In genomic region chr17:28763804-28764266, GRCh38 we compare ENCODE assay signal across 9 cellular contexts. TPM values are rescaled to one million over a fixed set of nuclear protein-coding genes. Genes with fewer than 3 reads are reported as not detected.
DNase-seq lines count a peak whose midpoint lies in the region; ATAC-seq and TF ChIP-seq lines count a peak whose summit lies in the region.
"Had no signal": no experiment of that assay in that cellular context is flagged by ENCODE, and none has a peak within 500 bp of the region (broad histone marks: within the 10 kb centered on the region; RNA-seq: fewer than 3 reads in every experiment).

No MANE protein-coding gene starts in this region.

- H3K9me3 ChIP-seq in cardiac muscle cell (ENCODE audit: low read depth): no peaks in the 10 kb centered on the region
- H3K9me3 ChIP-seq in gastrocnemius medialis: no peaks in the 10 kb centered on the region

- POLR2A ChIA-PET in activated naive CD8-positive, alpha-beta T cell treated with anti-CD3 and anti-CD28 coated beads, Interleukin-2, amount 10 ng/mL, durations not matched to agents 7 days and 5 days (lab: Charles Lee): interaction anchor here (0.8 to 2.8 kb wide), 6 partner anchors 37 to 140 kb away, joined by 3 to 13 read pairs (median 4); partner anchors contain the start of genes FAM222B and TLCD1

- H3K9me3 Mint-ChIP-seq in activated naive CD8-positive, alpha-beta T cell treated with anti-CD3 and anti-CD28 coated beads, Interleukin-2, amount 10 ng/mL, durations not matched to agents 7 days and 5 days: no peaks in the 10 kb centered on the region

- ATAC-seq in Right ventricle myocardium inferior (no peak), left cardiac atrium (peak in 1 of 2 donors; percentile 37), gastrocnemius medialis (peak; percentile 53 to 67), HG02840 (IDR thresholded peaks at IDR 0.05; ENCODE audit: low FRiP score, unreplicated experiment) (no peak)
- ATAC-seq in activated naive CD8-positive, alpha-beta T cell treated with anti-CD3 and anti-CD28 coated beads, Interleukin-2, amount 10 ng/mL, durations not matched to agents 7 days and 5 days (ENCODE audit: low read depth): peak; percentile 67

- peaks cover 9% of the 10 kb centered on the region for H3K4me1 Mint-ChIP-seq in activated naive CD8-positive, alpha-beta T cell treated with anti-CD3 and anti-CD28 coated beads, Interleukin-2, amount 10 ng/mL, durations not matched to agents 7 days and 5 days

- TF ChIP-seq CTCF in cardiac muscle cell (IDR thresholded peaks at IDR 0.05; ENCODE audit: low read depth, low read length): peak; percentile 86
- peak; percentile 83 to 93 (median 87) for TF ChIP-seq CTCF in gastrocnemius medialis (IDR thresholded peaks at IDR 0.05 in 4 of 5, conservative IDR thresholded peaks at IDR 0.05 in 1 of 5)

- H3K27me3 ChIP-seq in cardiac muscle cell (no peaks in the 10 kb centered on the region), gastrocnemius medialis (no peaks in the 10 kb centered on the region)

- H3K27me3 Mint-ChIP-seq in activated naive CD8-positive, alpha-beta T cell treated with anti-CD3 and anti-CD28 coated beads, Interleukin-2, amount 10 ng/mL, durations not matched to agents 7 days and 5 days: no peaks in the 10 kb centered on the region

- intact Hi-C loops in Right ventricle myocardium inferior (cut with DNase I): loop anchor here (10.0 kb wide), 1 partner anchor 81 kb away; the partner anchor contains the start of gene FAM222B
- intact Hi-C loops in left cardiac atrium (cut with DNase I): loop anchor here (5.0 to 10.0 kb wide), 2 partner anchors 141 to 153 kb away; partner anchors contain the start of gene DHRS13 (in 1 of the 2)
- intact Hi-C loops in gastrocnemius medialis (cut with DNase I; ENCODE audit: low total_unique reads): loop anchor here (1.0 to 5.0 kb wide), 5 partner anchors 37 to 153 kb away; partner anchors contain the start of genes DHRS13, NEK8 and TLCD1

- H3K4me1 ChIP-seq in cardiac muscle cell (ENCODE audit: low read depth): no peaks in the 10 kb centered on the region
- peaks cover 4 to 12% of the 10 kb centered on the region in 2 donors for H3K4me1 ChIP-seq in gastrocnemius medialis

- no peak overlapping the region for H3K4me3 Mint-ChIP-seq in activated naive CD8-positive, alpha-beta T cell treated with anti-CD3 and anti-CD28 coated beads, Interleukin-2, amount 10 ng/mL, durations not matched to agents 7 days and 5 days

- H3K27ac Mint-ChIP-seq in activated naive CD8-positive, alpha-beta T cell treated with anti-CD3 and anti-CD28 coated beads, Interleukin-2, amount 10 ng/mL, durations not matched to agents 7 days and 5 days: peak overlapping the region; percentile 66

- TF ChIP-seq POLR2A in gastrocnemius medialis (IDR thresholded peaks at IDR 0.05): no peak

- H3K36me3 Mint-ChIP-seq in activated naive CD8-positive, alpha-beta T cell treated with anti-CD3 and anti-CD28 coated beads, Interleukin-2, amount 10 ng/mL, durations not matched to agents 7 days and 5 days: peaks cover 2% of the 10 kb centered on the region

- H3K4me3 ChIP-seq in cardiac muscle cell: no peak overlapping the region
- H3K4me3 ChIP-seq in gastrocnemius medialis: no peak overlapping the region
- H3K4me3 ChIP-seq: skin epidermis had no signal

- DNase-seq in cardiac muscle cell (ENCODE audit: low read depth in 1 of 2, low spot score in 1 of 2): peak; percentile 75 to 83
- no peak for DNase-seq in Right ventricle myocardium inferior (ENCODE audit: missing footprints)
- DNase-seq in NCI-H1092 treated with DMSO at 0.1 percent for 48 hours (lab: John Stamatoyannopoulos, UW): peak; percentile 51
- peak; percentile 69 for DNase-seq in T follicular helper cell (ENCODE audit: low read depth)
- DNase-seq in activated naive CD8-positive, alpha-beta T cell treated with anti-CD3 and anti-CD28 coated beads, Interleukin-2, amount 10 ng/mL, durations not matched to agents 7 days and 5 days: no peak
- DNase-seq in left cardiac atrium: peak; percentile 78
- DNase-seq in gastrocnemius medialis: peak; percentile 55 to 72

- in situ Hi-C loops in gastrocnemius medialis (cut with MboI; ENCODE audit: low sequenced_read_pairs in 4 of 4): loop anchor here (5.0 to 25.0 kb wide), 6 partner anchors 61 to 151 kb away; partner anchors contain the start of genes ERAL1 (in 4 of the 4) and FLOT2 (in 1 of the 4)

- H3K36me3 ChIP-seq in cardiac muscle cell: peaks cover 18% of the 10 kb centered on the region
- H3K36me3 ChIP-seq in gastrocnemius medialis: peaks cover 0 to 37% of the 10 kb centered on the region in 2 donors

- H3K27ac ChIP-seq in cardiac muscle cell: no peak overlapping the region
- peak overlapping the region in 3 of 4 donors; percentile 29 to 55 (median 40) for H3K27ac ChIP-seq in gastrocnemius medialis
- H3K27ac ChIP-seq: skin epidermis had no signal

RNA-seq across cellular contexts. Expression of gene TRAF4, which starts 20.0 kb away (rescaled TPM):
- 53.8 and 57.8 TPM in 2 replicates for total RNA-seq in cardiac muscle cell
- 27.2 and 34.1 TPM in 2 replicates for polyA plus RNA-seq in cardiac muscle cell
- total RNA-seq in Right ventricle myocardium inferior: 3.8 TPM
- 10 to 100 TPM; 48.1 to 55.3 TPM for total RNA-seq in activated naive CD8-positive, alpha-beta T cell treated with anti-CD3 and anti-CD28 coated beads, Interleukin-2, amount 10 ng/mL, durations not matched to agents 7 days and 5 days
- 1 to 10 TPM; 6.6 to 9.8 TPM for total RNA-seq in left cardiac atrium
- 1 to 10 TPM; 2.0 to 6.4 (median 3.8) TPM for total RNA-seq in gastrocnemius medialis

RNA-seq across cellular contexts. Expression of gene NEK8, which starts 35.2 kb away (rescaled TPM):
- total RNA-seq in cardiac muscle cell (5.0 and 7.7 TPM in 2 replicates), Right ventricle myocardium inferior (0.60 TPM), left cardiac atrium (1 to 10 TPM in 1 of 2 donors, under 1 TPM in 1; 0.85 to 1.3 TPM), gastrocnemius medialis (1 to 10 TPM; 1.3 to 8.1 (median 1.9) TPM)
- polyA plus RNA-seq in cardiac muscle cell: 9.0 and 13.6 TPM in 2 replicates
- 1 to 10 TPM; 7.1 to 8.9 TPM for total RNA-seq in activated naive CD8-positive, alpha-beta T cell treated with anti-CD3 and anti-CD28 coated beads, Interleukin-2, amount 10 ng/mL, durations not matched to agents 7 days and 5 days

RNA-seq across cellular contexts. Expression of gene TLCD1, which starts 37.8 kb away (rescaled TPM):
- 3.0 and 7.8 TPM in 2 replicates for total RNA-seq in cardiac muscle cell
- 7.2 and 15.4 TPM in 2 replicates for polyA plus RNA-seq in cardiac muscle cell
- total RNA-seq in Right ventricle myocardium inferior: 2.4 TPM
- 1 to 10 TPM; 1.6 to 2.2 TPM for total RNA-seq in activated naive CD8-positive, alpha-beta T cell treated with anti-CD3 and anti-CD28 coated beads, Interleukin-2, amount 10 ng/mL, durations not matched to agents 7 days and 5 days
- total RNA-seq in left cardiac atrium: 1 to 10 TPM; 3.5 to 3.7 TPM
- total RNA-seq in gastrocnemius medialis: under 1 TPM in 3 of 4 donors, not detected in 1; 0.46 to 0.82 (median 0.75) TPM

RNA-seq across cellular contexts. Expression of gene RPL23A, which starts 44.0 kb away (rescaled TPM):
- 332 and 489 TPM in 2 replicates for total RNA-seq in cardiac muscle cell
- polyA plus RNA-seq in cardiac muscle cell: 944 and 1,028 TPM in 2 replicates
- total RNA-seq in Right ventricle myocardium inferior: 945 TPM
- 1,000 to 10,000 TPM; 2,286 to 2,290 TPM for total RNA-seq in activated naive CD8-positive, alpha-beta T cell treated with anti-CD3 and anti-CD28 coated beads, Interleukin-2, amount 10 ng/mL, durations not matched to agents 7 days and 5 days
- 100 to 1,000 TPM; 894 to 914 TPM for total RNA-seq in left cardiac atrium
- 100 to 1,000 TPM; 434 to 647 (median 533) TPM for total RNA-seq in gastrocnemius medialis

RNA-seq across cellular contexts. Expression of gene RAB34, which starts 46.2 kb away (rescaled TPM):
- total RNA-seq in cardiac muscle cell: 256 and 276 TPM in 2 replicates
- 177 and 186 TPM in 2 replicates for polyA plus RNA-seq in cardiac muscle cell
- total RNA-seq in Right ventricle myocardium inferior: 16.2 TPM
- total RNA-seq in activated naive CD8-positive, alpha-beta T cell treated with anti-CD3 and anti-CD28 coated beads, Interleukin-2, amount 10 ng/mL, durations not matched to agents 7 days and 5 days: 1 to 10 TPM; 7.3 to 8.2 TPM
- 10 to 100 TPM; 37.2 to 53.8 TPM for total RNA-seq in left cardiac atrium
- 10 to 100 TPM; 14.9 to 53.3 (median 32.7) TPM for total RNA-seq in gastrocnemius medialis

Comparison
In these comparisons a context has a peak if more than half of its experiments do, and no peak if none do; other contexts are left out.
1. DNase-seq: peak in cardiac muscle cell (2 of 2), NCI-H1092 treated with DMSO at 0.1 percent for 48 hours (single experiment), T follicular helper cell (single experiment), left cardiac atrium (single experiment) and gastrocnemius medialis (2 of 2); none in Right ventricle myocardium inferior (single experiment) and activated naive CD8-positive, alpha-beta T cell treated with anti-CD3 and anti-CD28 coated beads, Interleukin-2, amount 10 ng/mL, durations not matched to agents 7 days and 5 days (single experiment).
2. ATAC-seq: peak in activated naive CD8-positive, alpha-beta T cell treated with anti-CD3 and anti-CD28 coated beads, Interleukin-2, amount 10 ng/mL, durations not matched to agents 7 days and 5 days (single experiment) and gastrocnemius medialis (2 of 2); none in Right ventricle myocardium inferior (single experiment) and HG02840 (single experiment).